Comparison of ENCODE assay signal across 8 cellular contexts in the genomic region with DNA sequence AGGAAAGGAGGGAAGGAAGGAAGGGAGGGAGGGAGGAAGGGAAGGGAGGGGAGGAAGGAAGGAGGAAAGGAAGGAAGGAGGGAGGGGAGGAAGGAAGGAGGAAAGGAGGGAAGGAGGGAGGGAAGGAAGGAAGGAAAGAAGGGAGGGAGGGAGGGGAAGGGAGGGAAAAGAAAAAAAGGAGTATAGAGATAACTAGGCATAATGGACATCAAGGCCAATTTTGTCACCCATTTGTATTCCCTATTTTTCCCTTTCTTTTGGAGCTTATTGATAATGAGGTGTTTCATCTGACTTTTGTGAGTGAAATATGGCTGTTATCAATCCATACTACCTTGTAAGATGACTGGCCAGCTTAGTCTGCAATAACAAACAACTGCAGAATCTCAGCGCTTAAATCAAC.
"Had no signal": no experiment of that assay in that cellular context is flagged by ENCODE, and none has a peak within 500 bp of the region (broad histone marks: within the 10 kb centered on the region; RNA-seq: fewer than 3 reads in every experiment).

No MANE protein-coding gene starts in this region.

- H3K4me3 ChIP-seq: GM12878 had no signal

- DNase-seq: GDM1, GF-D8 had no signal

- FAIRE-seq: G401.6, GM12878, GM12891, GM12892, GM18507, GM19239 had no signal

- ATAC-seq: GM12878 had no signal
